22 cellular contexts compared by ENCODE assay signal in genomic region chr3:134065836-134066538, GRCh38. TPM values are rescaled to one million over a fixed set of nuclear protein-coding genes. Genes with fewer than 3 reads are reported as not detected.
A peak's percentile ranks its signal among the peaks of the same experiment; 100 is the strongest.
DNase-seq lines count a peak whose midpoint lies in the region; ATAC-seq and TF ChIP-seq lines count a peak whose summit lies in the region.
"Had no signal": no experiment of that assay in that cellular context is flagged by ENCODE, and none has a peak within 500 bp of the region (broad histone marks: within the 10 kb centered on the region; RNA-seq: fewer than 3 reads in every experiment).

No MANE protein-coding gene starts in this region.

- H3K36me3 ChIP-seq in esophagus muscularis mucosa: no peaks in the 10 kb centered on the region
- H3K36me3 ChIP-seq in neural progenitor cell: no peaks in the 10 kb centered on the region
- no peaks in the 10 kb centered on the region for H3K36me3 ChIP-seq in uterus
- H3K36me3 ChIP-seq: BLaER1 treated with 17β-estradiol and CSF1 and Interleukin-3, amounts not matched to agents 10 nM and 100 nM; heart right ventricle had no signal

- no peaks in the 10 kb centered on the region for H3K79me2 ChIP-seq in neural progenitor cell (ENCODE audit: low read depth)

- H3K9ac ChIP-seq in neural progenitor cell: no peak overlapping the region
- H3K9ac ChIP-seq: BLaER1 treated with 17β-estradiol and CSF1 and Interleukin-3, amounts not matched to agents 10 nM and 100 nM; SK-N-SH had no signal

- H2AFZ ChIP-seq in neural progenitor cell (replicated peaks): no peak overlapping the region

- H3K4me1 ChIP-seq in esophagus muscularis mucosa: peaks cover 0 to 14% (median 9%) of the 10 kb centered on the region in 4 donors
- H3K4me1 ChIP-seq in neural progenitor cell: peaks cover 3% of the 10 kb centered on the region
- H3K4me1 ChIP-seq in uterus: no peaks in the 10 kb centered on the region
- H3K4me1 ChIP-seq: BLaER1 treated with 17β-estradiol and CSF1 and Interleukin-3, amounts not matched to agents 10 nM and 100 nM had no signal

- H3K27ac Mint-ChIP-seq in neural progenitor cell: peak overlapping the region; percentile 62
- H3K27ac Mint-ChIP-seq: activated B cell treated with CpG ODN at 0.5 μM for 24 hours; activated CD4-positive, alpha-beta memory T cell treated with anti-CD3 and anti-CD28 coated beads for 36 hours; activated naive CD8-positive, alpha-beta T cell; memory B cell; naive thymus-derived CD4-positive, alpha-beta T cell; T-helper 2 cell treated with Interferon-gamma antibody and Interleukin-4, amounts not matched to agents 5 μg/mL and 100 μg/mL, for 36 hours had no signal

- H3K4me3 ChIP-seq in esophagus muscularis mucosa: no peak overlapping the region
- H3K4me3 ChIP-seq in neural progenitor cell: no peak overlapping the region
- H3K4me3 ChIP-seq in uterus: no peak overlapping the region
- H3K4me3 ChIP-seq: BLaER1 treated with 17β-estradiol and CSF1 and Interleukin-3, amounts not matched to agents 10 nM and 100 nM; body of pancreas; heart right ventricle had no signal

- no peaks in the 10 kb centered on the region for H3K27me3 ChIP-seq in esophagus muscularis mucosa
- H3K27me3 ChIP-seq in neural progenitor cell: no peaks in the 10 kb centered on the region
- H3K27me3 ChIP-seq in uterus: no peaks in the 10 kb centered on the region
- H3K27me3 ChIP-seq: BLaER1 treated with 17β-estradiol and CSF1 and Interleukin-3, amounts not matched to agents 10 nM and 100 nM; body of pancreas; heart right ventricle had no signal

- H3K4me1 Mint-ChIP-seq in neural progenitor cell: peaks cover 20% of the 10 kb centered on the region
- H3K4me1 Mint-ChIP-seq: activated B cell treated with CpG ODN at 0.5 μM for 24 hours; memory B cell; naive thymus-derived CD4-positive, alpha-beta T cell had no signal

- peaks cover 6% of the 10 kb centered on the region for H3K27me3 Mint-ChIP-seq in neural progenitor cell (ENCODE audit: insufficient read depth, low read depth)
- H3K27me3 Mint-ChIP-seq: activated naive CD8-positive, alpha-beta T cell had no signal

- no peaks in the 10 kb centered on the region for H3K36me3 Mint-ChIP-seq in neural progenitor cell
- H3K36me3 Mint-ChIP-seq: activated CD4-positive, alpha-beta memory T cell treated with anti-CD3 and anti-CD28 coated beads for 36 hours; activated naive CD8-positive, alpha-beta T cell; memory B cell; naive thymus-derived CD4-positive, alpha-beta T cell had no signal

- no peak overlapping the region for H3K4me3 Mint-ChIP-seq in neural progenitor cell
- H3K4me3 Mint-ChIP-seq: activated B cell treated with CpG ODN at 0.5 μM for 24 hours; activated CD4-positive, alpha-beta memory T cell treated with anti-CD3 and anti-CD28 coated beads for 36 hours; activated naive CD8-positive, alpha-beta T cell; memory B cell; naive thymus-derived CD4-positive, alpha-beta T cell; T-helper 2 cell treated with Interferon-gamma antibody and Interleukin-4, amounts not matched to agents 5 μg/mL and 100 μg/mL, for 36 hours had no signal

- intact Hi-C loops in left cardiac atrium (cut with DNase I) (no loop called here), Right ventricle myocardium superior (cut with DNase I) (no loop called here), esophagus muscularis mucosa (cut with DNase I) (no loop called here), uterus (cut with DNase I; ENCODE audit: low total_unique reads) (no loop called here)

- no peak overlapping the region for H3K4me2 ChIP-seq in neural progenitor cell
- H3K4me2 ChIP-seq: BLaER1 treated with 17β-estradiol and CSF1 and Interleukin-3, amounts not matched to agents 10 nM and 100 nM; SK-N-SH had no signal

- no peaks in the 10 kb centered on the region for H3K9me3 ChIP-seq in esophagus muscularis mucosa
- no peaks in the 10 kb centered on the region for H3K9me3 ChIP-seq in neural progenitor cell (ENCODE audit: low read depth)
- no peaks in the 10 kb centered on the region for H3K9me3 ChIP-seq in uterus
- H3K9me3 ChIP-seq: BLaER1 treated with 17β-estradiol and CSF1 and Interleukin-3, amounts not matched to agents 10 nM and 100 nM; body of pancreas; heart right ventricle; SK-N-SH had no signal

- no peak for TF ChIP-seq EP300 in esophagus muscularis mucosa (IDR thresholded peaks at IDR 0.05)

- 80% methylated on average over 11 of the region's 11 CpGs for WGBS in esophagus muscularis mucosa

- TF ChIP-seq CTCF in esophagus muscularis mucosa (IDR thresholded peaks at IDR 0.05) (no peak), neural progenitor cell (IDR thresholded peaks at IDR 0.05) (no peak), uterus (IDR thresholded peaks at IDR 0.05) (no peak)

- DNase-seq in left cardiac atrium (peak; percentile 34), Right ventricle myocardium superior (no peak), esophagus muscularis mucosa (ENCODE audit: extremely low spot score) (peak; percentile 85), neural progenitor cell (ENCODE audit: low spot score) (no peak), uterus (no peak)
- no peak for DNase-seq in stimulated activated CD4-positive, alpha-beta T cell treated with anti-CD3 and anti-CD28 coated beads, Interleukin-1b, Interleukin-23, amount 100 ng/mL, for 48 hours
- DNase-seq: activated B cell treated with CpG ODN at 0.5 μM for 24 hours; activated CD4-positive, alpha-beta memory T cell treated with anti-CD3 and anti-CD28 coated beads for 36 hours; body of pancreas; naive thymus-derived CD4-positive, alpha-beta T cell; NCI-H1417; NCI-H510A; SK-N-SH; stimulated activated CD4-positive, alpha-beta T cell treated with anti-CD3 and anti-CD28 coated beads, Interleukin-2, amount 100 ng/mL, for 24 hours had no signal

- H3K27ac ChIP-seq in esophagus muscularis mucosa (replicated peaks in 1 of 4) (peak overlapping the region in 3 of 4 donors; percentile 38 to 65 (median 44)), neural progenitor cell (no peak overlapping the region), uterus (peak overlapping the region; percentile 15 to 42)
- H3K27ac ChIP-seq: BLaER1 treated with 17β-estradiol and CSF1 and Interleukin-3, amounts not matched to agents 10 nM and 100 nM had no signal

- H3F3A ChIP-seq in neural progenitor cell (ENCODE audit: low read depth): peaks cover 3% of the 10 kb centered on the region

- H4K20me1 ChIP-seq in neural progenitor cell (ENCODE audit: low read depth): no peaks in the 10 kb centered on the region
- H4K20me1 ChIP-seq: BLaER1 treated with 17β-estradiol and CSF1 and Interleukin-3, amounts not matched to agents 10 nM and 100 nM had no signal

- no peaks in the 10 kb centered on the region for H3K9me3 Mint-ChIP-seq in neural progenitor cell
- H3K9me3 Mint-ChIP-seq: activated B cell treated with CpG ODN at 0.5 μM for 24 hours; activated CD4-positive, alpha-beta memory T cell treated with anti-CD3 and anti-CD28 coated beads for 36 hours; memory B cell; T-helper 2 cell treated with Interferon-gamma antibody and Interleukin-4, amounts not matched to agents 5 μg/mL and 100 μg/mL, for 36 hours had no signal

- no peak for TF ChIP-seq POLR2A in esophagus muscularis mucosa (IDR thresholded peaks at IDR 0.05; ENCODE audit: low read depth)
- no peak for TF ChIP-seq POLR2A in uterus (IDR thresholded peaks at IDR 0.05)

- ATAC-seq in left cardiac atrium: peak in 1 of 2 donors; percentile 6
- ATAC-seq in Right ventricle myocardium superior (ENCODE audit: poor library complexity): no peak
- ATAC-seq in HG03469 (IDR thresholded peaks at IDR 0.05; ENCODE audit: unreplicated experiment): no peak
- no peak for ATAC-seq in HG03280 (IDR thresholded peaks at IDR 0.05; ENCODE audit: unreplicated experiment)
- ATAC-seq: naive thymus-derived CD4-positive, alpha-beta T cell had no signal

RNA-seq across cellular contexts. Expression of gene SLCO2A1, which starts 36.3 kb away (rescaled TPM):
- total RNA-seq in left cardiac atrium: 10 to 100 TPM; 15.4 to 67.6 TPM
- total RNA-seq in Right ventricle myocardium superior: 8.3 TPM
- 10 to 100 TPM in 3 of 4 donors, 1 to 10 TPM in 1; 8.3 to 17.6 (median 13.8) TPM for total RNA-seq in esophagus muscularis mucosa
- total RNA-seq in neural progenitor cell (ENCODE audit: low replicate concordance): 0.07 and 0.09 TPM in 2 replicates
- 100 to 1,000 TPM in 2 of 4 donors, 10 to 100 TPM in 1, 1 to 10 TPM in 1; 3.0 to 168 (median 79.6) TPM for total RNA-seq in uterus
- total RNA-seq: A673; activated B cell treated with CpG ODN at 0.5 μM for 24 hours; activated CD4-positive, alpha-beta memory T cell treated with anti-CD3 and anti-CD28 coated beads for 36 hours; naive thymus-derived CD4-positive, alpha-beta T cell had no signal

Comparison
In these comparisons a context has a peak if more than half of its experiments do, and no peak if none do; other contexts are left out.
1. DNase-seq: peak in left cardiac atrium (single experiment) and esophagus muscularis mucosa (single experiment); none in Right ventricle myocardium superior (single experiment), neural progenitor cell (single experiment), uterus (0 of 2) and stimulated activated CD4-positive, alpha-beta T cell treated with anti-CD3 and anti-CD28 coated beads, Interleukin-1b, Interleukin-23, amount 100 ng/mL, for 48 hours (single experiment).